8 cellular contexts compared by ENCODE assay signal in the genomic region with DNA sequence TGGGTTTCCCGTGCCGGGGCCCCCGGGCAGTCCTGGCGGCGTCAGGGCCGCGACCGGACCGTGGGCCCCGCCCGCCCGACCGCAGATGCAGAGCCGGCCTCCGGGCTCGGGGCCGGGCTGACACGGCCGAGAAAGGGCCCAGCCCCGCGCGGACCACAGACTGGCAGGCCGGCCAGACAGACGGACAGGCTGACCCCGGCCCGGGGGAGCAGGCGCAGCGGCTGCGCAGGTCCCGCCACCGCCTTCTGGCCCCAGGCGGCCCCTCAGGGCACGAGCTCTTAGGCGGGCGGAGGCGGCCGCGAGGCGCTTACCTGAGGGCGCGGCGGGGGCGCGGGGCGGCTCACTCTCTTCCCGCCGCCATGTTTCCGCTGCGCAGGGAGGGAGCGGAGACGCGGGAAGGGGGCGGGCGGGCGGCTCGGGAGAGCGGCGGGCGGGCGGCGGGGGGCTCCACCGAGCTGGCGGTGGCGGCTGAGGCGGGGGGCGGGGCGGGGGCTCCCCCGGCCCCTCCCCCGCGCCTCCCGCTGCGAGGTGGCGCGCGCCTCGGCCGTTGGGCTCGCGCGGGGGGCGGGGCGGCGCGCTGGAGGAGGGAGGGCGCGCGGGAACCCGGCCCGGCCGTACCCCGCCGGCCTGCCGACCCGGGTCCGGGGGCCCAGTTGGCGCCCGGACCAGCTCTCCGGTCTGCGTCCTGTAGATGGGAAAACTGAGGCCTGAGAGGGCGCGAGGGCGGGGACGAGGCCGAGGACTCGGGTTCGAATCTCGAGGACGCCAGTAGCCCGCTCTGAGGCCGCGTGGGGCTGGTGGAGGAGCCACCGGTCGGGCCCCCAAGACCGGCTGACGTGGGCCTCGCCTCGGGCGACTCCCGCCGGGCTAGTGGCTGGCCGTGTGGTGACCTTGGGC. TPM values are rescaled to one million over a fixed set of nuclear protein-coding genes. Genes with fewer than 3 reads are reported as not detected.
A peak's percentile ranks its signal among the peaks of the same experiment; 100 is the strongest.
DNase-seq lines count a peak whose midpoint lies in the region; ATAC-seq and TF ChIP-seq lines count a peak whose summit lies in the region.

A gene (minus strand): TSS at position 559 of the 897 bp plus-strand sequence. CDS start 56,173 bp downstream, outside the sequence.

- H3K36me3 Mint-ChIP-seq in CD8-positive, alpha-beta memory T cell, result peaks cover 0 to 3% (median 3%) of the 10 kb centered on the region in 3 donors
- no peaks in the 10 kb centered on the region for H3K36me3 Mint-ChIP-seq in activated naive CD8-positive, alpha-beta T cell

- peak within 1 kb of the TSS; percentile 82 to 93 (median 86) for H3K4me3 Mint-ChIP-seq in CD8-positive, alpha-beta memory T cell
- peak within 1 kb of the TSS; percentile 90 for H3K4me3 Mint-ChIP-seq in activated naive CD8-positive, alpha-beta T cell

- ATAC-seq in GM19467 (IDR thresholded peaks at IDR 0.05; ENCODE audit: unreplicated experiment) (peak; percentile 35), left cardiac atrium (peak; percentile 73 to 80)

- POLR2A ChIA-PET in CD8-positive, alpha-beta memory T cell (lab: Charles Lee), result interaction anchor here (0.6 to 1.1 kb wide), 3 partner anchors 151 to 384 kb away, joined by 3 to 6 read pairs (median 4); a partner anchor contains a TSS

- CTCF ChIA-PET in CD8-positive, alpha-beta memory T cell (lab: Charles Lee), result no interaction called here

- no peaks in the 10 kb centered on the region for H3K9me3 Mint-ChIP-seq in CD8-positive, alpha-beta memory T cell
- no peaks in the 10 kb centered on the region for H3K9me3 Mint-ChIP-seq in activated naive CD8-positive, alpha-beta T cell (ENCODE audit: low read depth)

- H3K9ac ChIP-seq in HUES64 (ENCODE audit: low read depth, low read length), result peak within 1 kb of the TSS; percentile 79

- peak; percentile 9 for TF ChIP-seq POLR2A in prostate gland (IDR thresholded peaks at IDR 0.05)
- peak in 1 of 2 donors; percentile 4 for TF ChIP-seq POLR2A in vagina (IDR thresholded peaks at IDR 0.05)

- no peaks in the 10 kb centered on the region for H3K27me3 Mint-ChIP-seq in CD8-positive, alpha-beta memory T cell
- H3K27me3 Mint-ChIP-seq in activated naive CD8-positive, alpha-beta T cell, result peaks cover 4% of the 10 kb centered on the region

- intact Hi-C loops in left cardiac atrium (cut with DNase I), result no loop called here
- intact Hi-C loops in prostate gland (cut with DNase I), result loop anchor here (5.0 kb wide), 1 partner anchor 140 kb away; no protein-coding TSS in a partner anchor
- intact Hi-C loops in vagina (cut with DNase I), result no loop called here

- peak within 1 kb of the TSS; percentile 60 for H3K4me3 ChIP-seq in CD8-positive, alpha-beta memory T cell (ENCODE audit: low read length)
- H3K4me3 ChIP-seq in HUES64 (ENCODE audit: low read length) (peak within 1 kb of the TSS; percentile 70), prostate gland (peak within 1 kb of the TSS; percentile 86 to 95), vagina (peak within 1 kb of the TSS; percentile 78 to 99)

- H3K36me3 ChIP-seq in CD8-positive, alpha-beta memory T cell (ENCODE audit: insufficient read depth, low read length), result no peaks in the 10 kb centered on the region
- no peaks in the 10 kb centered on the region for H3K36me3 ChIP-seq in HUES64 (ENCODE audit: insufficient read depth, low read length)
- H3K36me3 ChIP-seq in prostate gland, result no peaks in the 10 kb centered on the region
- H3K36me3 ChIP-seq in vagina, result no peaks in the 10 kb centered on the region

- no peaks in the 10 kb centered on the region for H3K9me3 ChIP-seq in CD8-positive, alpha-beta memory T cell (ENCODE audit: low read length)
- no peaks in the 10 kb centered on the region for H3K9me3 ChIP-seq in HUES64 (ENCODE audit: insufficient read depth, low read depth, low read length)
- H3K9me3 ChIP-seq in prostate gland, result no peaks in the 10 kb centered on the region
- H3K9me3 ChIP-seq in vagina, result no peaks in the 10 kb centered on the region

- H3K4me1 ChIP-seq in CD8-positive, alpha-beta memory T cell (ENCODE audit: insufficient read depth, low read length), result peaks cover 14% of the 10 kb centered on the region
- H3K4me1 ChIP-seq in HUES64 (ENCODE audit: insufficient read depth, low read length) (peaks cover 15% of the 10 kb centered on the region; the same call in 1 of the 2 replicates), prostate gland (replicated peaks) (peaks cover 11% of the 10 kb centered on the region), vagina (peaks cover 30% of the 10 kb centered on the region)

- H3K27ac ChIP-seq in CD8-positive, alpha-beta memory T cell (ENCODE audit: low read depth, low read length), result peak within 1 kb of the TSS; percentile 60
- H3K27ac ChIP-seq in HUES64 (ENCODE audit: low read depth, low read length) (peak within 1 kb of the TSS; percentile 13; the same call in 1 of the 2 replicates), prostate gland (peak within 1 kb of the TSS; percentile 96 to 97), vagina (peak within 1 kb of the TSS; percentile 91)

- TF ChIP-seq CTCF in prostate gland (IDR thresholded peaks at IDR 0.05) (peak in 1 of 4 experiments; percentile 13), vagina (IDR thresholded peaks at IDR 0.05) (no peak)

- DNase-seq in CD8-positive, alpha-beta memory T cell, result peak; percentile 52 to 69 (median 58)
- DNase-seq in SK-N-DZ (ENCODE audit: low spot score) (peak; percentile 29), left cardiac atrium (peak; percentile 53), prostate gland (ENCODE audit: low spot score) (peak; percentile 27), vagina (ENCODE audit: extremely low spot score in 2 of 2) (no peak)

- H3K27ac Mint-ChIP-seq in CD8-positive, alpha-beta memory T cell, result peak within 1 kb of the TSS; percentile 73 to 94 (median 92)
- peak within 1 kb of the TSS; percentile 92 for H3K27ac Mint-ChIP-seq in activated naive CD8-positive, alpha-beta T cell

- peaks cover 18 to 25% (median 23%) of the 10 kb centered on the region in 3 donors for H3K4me1 Mint-ChIP-seq in CD8-positive, alpha-beta memory T cell
- H3K4me1 Mint-ChIP-seq in activated naive CD8-positive, alpha-beta T cell (ENCODE audit: low read depth), result peaks cover 24% of the 10 kb centered on the region

- H3K27me3 ChIP-seq in CD8-positive, alpha-beta memory T cell (ENCODE audit: insufficient read depth, low read length, poor library complexity, severe bottlenecking), result no peaks in the 10 kb centered on the region
- peaks cover 31% of the 10 kb centered on the region for H3K27me3 ChIP-seq in HUES64 (ENCODE audit: insufficient read depth, low read length)
- no peaks in the 10 kb centered on the region for H3K27me3 ChIP-seq in prostate gland (replicated peaks; ENCODE audit: insufficient read depth)
- no peaks in the 10 kb centered on the region for H3K27me3 ChIP-seq in vagina

- under 1% methylated on average over 121 of the region's 121 CpGs for WGBS in HUES64
- WGBS in prostate gland, result 1% methylated on average over 71 of the region's 121 CpGs

RNA-seq across cellular contexts. Expression of the gene that starts here (rescaled TPM):
- total RNA-seq in CD8-positive, alpha-beta memory T cell, result 10 to 100 TPM; 23.3 to 23.7 TPM
- 8.4 TPM for polyA plus RNA-seq in CD8-positive, alpha-beta memory T cell
- 15.8 TPM for polyA plus RNA-seq in HUES64 (2013, experiment 1 of 2)
- 20.2 TPM for polyA plus RNA-seq in HUES64 (2013, experiment 2 of 2)
- 29.6 and 34.6 TPM in 2 replicates for polyA plus RNA-seq in SK-N-DZ (2014; cell fraction: cytosol; rRNA removed)
- polyA plus RNA-seq in SK-N-DZ (2014; cell fraction: nucleus; rRNA removed), result 31.9 and 42.3 TPM in 2 replicates
- total RNA-seq in left cardiac atrium (10 to 100 TPM; 49.5 to 53.6 TPM), prostate gland (10 to 100 TPM; 49.0 to 62.7 TPM), vagina (35.1 TPM)

Comparison
In these comparisons a context has a peak if more than half of its experiments do, and no peak if none do; other contexts are left out.
1. DNase-seq: peak in CD8-positive, alpha-beta memory T cell (5 of 5), SK-N-DZ (single experiment), left cardiac atrium (single experiment) and prostate gland (single experiment); none in vagina (0 of 2).
2. H3K27ac ChIP-seq: peak in every context shown above with its lines; median percentile 96 in prostate gland; 91 in vagina; 60 in CD8-positive, alpha-beta memory T cell; 13 in HUES64.
3. Peak in every context shown above with its lines, with median percentiles within 50 percentile points of each other: H3K4me3 ChIP-seq.